ENCODE assay signal across 24 cellular contexts in the genomic region with DNA sequence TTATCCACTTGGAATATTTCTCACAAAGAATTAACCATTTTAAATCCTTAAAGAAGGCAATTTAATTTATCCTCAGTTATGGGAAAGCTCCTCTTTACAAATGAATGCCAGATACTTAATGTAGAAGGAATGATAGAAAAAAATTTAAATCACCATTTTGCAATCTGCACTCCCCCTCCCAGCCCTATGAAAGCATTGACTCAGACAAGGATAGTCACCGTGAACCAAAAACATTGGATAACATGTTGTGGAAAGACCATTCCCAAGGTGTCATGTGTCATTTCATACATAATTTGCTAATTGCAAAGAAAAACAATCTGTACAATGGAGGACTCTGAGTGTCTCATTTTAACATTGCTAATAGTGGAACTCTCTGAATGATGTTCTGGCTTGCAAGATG.
"Had no signal": no experiment of that assay in that cellular context is flagged by ENCODE, and none has a peak within 500 bp of the region (broad histone marks: within the 10 kb centered on the region; RNA-seq: fewer than 3 reads in every experiment).

No MANE protein-coding gene starts in this region.

- ATAC-seq: activated T-helper 17 cell treated with anti-CD3 and anti-CD28 coated beads, Interleukin-2, amount 50 U/mL, for 72 hours; PC-3 had no signal

- H3K4me3 ChIP-seq: adrenal gland, breast epithelium had no signal

- H3K9me3 Mint-ChIP-seq: activated naive CD4-positive, alpha-beta T cell treated with anti-CD3 and anti-CD28 coated beads for 36 hours; activated naive CD8-positive, alpha-beta T cell treated with anti-CD3 and anti-CD28 coated beads for 36 hours; T-helper 1 cell treated with Interleukin-12 subunit alpha and Interleukin-12 subunit beta and Interleukin-4 antibody, amounts not matched to agents 30 μg/mL and 1 μg/mL, for 36 hours had no signal

- H3K9me3 ChIP-seq: adrenal gland, breast epithelium had no signal

- H3K4me2 ChIP-seq: KMS-11 had no signal

- DNase-seq: activated CD4-positive, alpha-beta memory T cell treated with anti-CD3 and anti-CD28 coated beads, Interleukin-2, amount 10 ng/mL, durations not matched to agents 7 days and 5 days; activated CD4-positive, alpha-beta T cell treated with anti-CD3 and anti-CD28 coated beads, Interleukin-2, amount 10 ng/mL, durations not matched to agents 7 days and 5 days; activated CD4-positive, CD25-positive, alpha-beta regulatory T cell; activated gamma-delta T cell; activated naive CD4-positive, alpha-beta T cell treated with anti-CD3 and anti-CD28 coated beads for 36 hours; activated naive CD8-positive, alpha-beta T cell treated with anti-CD3 and anti-CD28 coated beads for 36 hours; activated T-cell treated with anti-CD3 and anti-CD28 coated beads for 4 hours; activated T-cell treated with anti-CD3 and anti-CD28 coated beads, Interleukin-2, amount 50 U/mL, for 48 hours; adrenal gland; anterior cingulate cortex; central memory CD4-positive, alpha-beta T cell; NCI-H1092; NCI-H1436; NCI-H1694 treated with DMSO at 0.1 percent for 48 hours; NCI-H2081; NCI-H510A treated with DMSO at 0.1 percent for 48 hours; PC-3; SHP77 treated with DMSO at 0.1 percent for 48 hours; T-helper 9 cell had no signal

- H3K27me3 ChIP-seq: adrenal gland, breast epithelium had no signal

- H3K4me1 Mint-ChIP-seq: activated CD4-positive, alpha-beta memory T cell treated with anti-CD3 and anti-CD28 coated beads, Interleukin-2, amount 10 ng/mL, durations not matched to agents 7 days and 5 days; activated CD4-positive, alpha-beta T cell treated with anti-CD3 and anti-CD28 coated beads, Interleukin-2, amount 10 ng/mL, durations not matched to agents 7 days and 5 days; activated naive CD8-positive, alpha-beta T cell treated with anti-CD3 and anti-CD28 coated beads for 36 hours; activated T-helper 17 cell treated with anti-CD3 and anti-CD28 coated beads, Interleukin-2, amount 50 U/mL, for 72 hours had no signal

- H3K9ac ChIP-seq: KMS-11 had no signal

- H3K27ac Mint-ChIP-seq: activated CD4-positive, alpha-beta memory T cell treated with anti-CD3 and anti-CD28 coated beads, Interleukin-2, amount 10 ng/mL, durations not matched to agents 7 days and 5 days; activated CD4-positive, alpha-beta T cell treated with anti-CD3 and anti-CD28 coated beads, Interleukin-2, amount 10 ng/mL, durations not matched to agents 7 days and 5 days; activated naive CD4-positive, alpha-beta T cell treated with anti-CD3 and anti-CD28 coated beads for 36 hours; activated naive CD8-positive, alpha-beta T cell treated with anti-CD3 and anti-CD28 coated beads for 36 hours; activated T-helper 17 cell treated with anti-CD3 and anti-CD28 coated beads, Interleukin-2, amount 50 U/mL, for 72 hours; T-helper 1 cell treated with Interleukin-12 subunit alpha and Interleukin-12 subunit beta and Interleukin-4 antibody, amounts not matched to agents 30 μg/mL and 1 μg/mL, for 36 hours had no signal

- H3K36me3 Mint-ChIP-seq: activated naive CD8-positive, alpha-beta T cell treated with anti-CD3 and anti-CD28 coated beads for 36 hours had no signal

- H3K36me3 ChIP-seq: adrenal gland, breast epithelium had no signal

- H3K4me1 ChIP-seq: adrenal gland, breast epithelium had no signal

- H3K27ac ChIP-seq: adrenal gland, breast epithelium, KMS-11, VCaP had no signal

- H3K4me3 Mint-ChIP-seq: activated CD4-positive, alpha-beta memory T cell treated with anti-CD3 and anti-CD28 coated beads, Interleukin-2, amount 10 ng/mL, durations not matched to agents 7 days and 5 days; activated CD4-positive, alpha-beta T cell treated with anti-CD3 and anti-CD28 coated beads, Interleukin-2, amount 10 ng/mL, durations not matched to agents 7 days and 5 days; activated naive CD4-positive, alpha-beta T cell treated with anti-CD3 and anti-CD28 coated beads for 36 hours; activated naive CD8-positive, alpha-beta T cell treated with anti-CD3 and anti-CD28 coated beads for 36 hours; activated T-helper 17 cell treated with anti-CD3 and anti-CD28 coated beads, Interleukin-2, amount 50 U/mL, for 72 hours; T-helper 1 cell treated with Interleukin-12 subunit alpha and Interleukin-12 subunit beta and Interleukin-4 antibody, amounts not matched to agents 30 μg/mL and 1 μg/mL, for 36 hours had no signal

- H3K27me3 Mint-ChIP-seq: activated CD4-positive, alpha-beta memory T cell treated with anti-CD3 and anti-CD28 coated beads, Interleukin-2, amount 10 ng/mL, durations not matched to agents 7 days and 5 days; activated naive CD8-positive, alpha-beta T cell treated with anti-CD3 and anti-CD28 coated beads for 36 hours; activated T-helper 17 cell treated with anti-CD3 and anti-CD28 coated beads, Interleukin-2, amount 50 U/mL, for 72 hours had no signal
